Comparison of ENCODE assay signal across 1 cellular context in the genomic region with DNA sequence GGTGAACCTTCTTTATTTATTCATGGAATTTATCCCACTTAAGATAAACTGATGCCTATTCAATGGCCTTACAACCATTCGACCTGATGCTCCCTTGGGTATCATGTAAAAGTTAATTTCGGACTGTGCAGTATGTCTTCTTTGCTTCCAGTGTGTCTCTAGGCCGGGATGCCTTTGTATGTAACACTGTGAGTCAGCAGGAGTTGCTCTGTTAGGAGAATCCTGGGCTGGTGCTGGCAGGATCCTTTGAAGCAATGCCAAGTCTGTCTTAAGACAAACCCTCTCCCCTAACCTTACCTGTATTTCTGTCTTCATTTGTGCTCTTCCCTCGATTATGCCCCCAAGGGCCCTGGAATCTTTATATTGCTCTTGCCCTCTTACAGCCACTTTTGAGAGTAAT.
TF ChIP-seq lines count a peak whose summit lies in the region.

No MANE protein-coding gene starts in this region.

TF ChIP-seq in SK-N-SH treated with all-trans-retinoic acid at 6 μM for 48 hours, 23 proteins besides CTCF, POLR2A, EP300 and RAD21 (continued from another document):
- TF ChIP-seq, protein P1, sequence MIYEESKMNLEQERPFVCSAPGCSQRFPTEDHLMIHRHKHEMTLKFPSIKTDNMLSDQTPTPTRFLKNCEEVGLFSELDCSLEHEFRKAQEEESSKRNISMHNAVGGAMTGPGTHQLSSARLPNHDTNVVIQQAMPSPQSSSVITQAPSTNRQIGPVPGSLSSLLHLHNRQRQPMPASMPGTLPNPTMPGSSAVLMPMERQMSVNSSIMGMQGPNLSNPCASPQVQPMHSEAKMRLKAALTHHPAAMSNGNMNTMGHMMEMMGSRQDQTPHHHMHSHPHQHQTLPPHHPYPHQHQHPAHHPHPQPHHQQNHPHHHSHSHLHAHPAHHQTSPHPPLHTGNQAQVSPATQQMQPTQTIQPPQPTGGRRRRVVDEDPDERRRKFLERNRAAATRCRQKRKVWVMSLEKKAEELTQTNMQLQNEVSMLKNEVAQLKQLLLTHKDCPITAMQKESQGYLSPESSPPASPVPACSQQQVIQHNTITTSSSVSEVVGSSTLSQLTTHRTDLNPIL (CRISPR knock-in tag; IDR thresholded peaks at IDR 0.05; ENCODE audit: low read depth) = no peak
- TF ChIP-seq TOX (CRISPR knock-in tag; IDR thresholded peaks at IDR 0.05; ENCODE audit: borderline replicate concordance) = no peak
- TF ChIP-seq, protein P2, sequence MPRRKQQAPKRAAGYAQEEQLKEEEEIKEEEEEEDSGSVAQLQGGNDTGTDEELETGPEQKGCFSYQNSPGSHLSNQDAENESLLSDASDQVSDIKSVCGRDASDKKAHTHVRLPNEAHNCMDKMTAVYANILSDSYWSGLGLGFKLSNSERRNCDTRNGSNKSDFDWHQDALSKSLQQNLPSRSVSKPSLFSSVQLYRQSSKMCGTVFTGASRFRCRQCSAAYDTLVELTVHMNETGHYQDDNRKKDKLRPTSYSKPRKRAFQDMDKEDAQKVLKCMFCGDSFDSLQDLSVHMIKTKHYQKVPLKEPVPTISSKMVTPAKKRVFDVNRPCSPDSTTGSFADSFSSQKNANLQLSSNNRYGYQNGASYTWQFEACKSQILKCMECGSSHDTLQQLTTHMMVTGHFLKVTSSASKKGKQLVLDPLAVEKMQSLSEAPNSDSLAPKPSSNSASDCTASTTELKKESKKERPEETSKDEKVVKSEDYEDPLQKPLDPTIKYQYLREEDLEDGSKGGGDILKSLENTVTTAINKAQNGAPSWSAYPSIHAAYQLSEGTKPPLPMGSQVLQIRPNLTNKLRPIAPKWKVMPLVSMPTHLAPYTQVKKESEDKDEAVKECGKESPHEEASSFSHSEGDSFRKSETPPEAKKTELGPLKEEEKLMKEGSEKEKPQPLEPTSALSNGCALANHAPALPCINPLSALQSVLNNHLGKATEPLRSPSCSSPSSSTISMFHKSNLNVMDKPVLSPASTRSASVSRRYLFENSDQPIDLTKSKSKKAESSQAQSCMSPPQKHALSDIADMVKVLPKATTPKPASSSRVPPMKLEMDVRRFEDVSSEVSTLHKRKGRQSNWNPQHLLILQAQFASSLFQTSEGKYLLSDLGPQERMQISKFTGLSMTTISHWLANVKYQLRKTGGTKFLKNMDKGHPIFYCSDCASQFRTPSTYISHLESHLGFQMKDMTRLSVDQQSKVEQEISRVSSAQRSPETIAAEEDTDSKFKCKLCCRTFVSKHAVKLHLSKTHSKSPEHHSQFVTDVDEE (CRISPR knock-in tag; IDR thresholded peaks at IDR 0.05) = no peak
- TF ChIP-seq CSDC2 (CRISPR knock-in tag; IDR thresholded peaks at IDR 0.05) = no peak
- TF ChIP-seq ISL1 (CRISPR knock-in tag; IDR thresholded peaks at IDR 0.05) = no peak
- TF ChIP-seq RARB (CRISPR knock-in tag; IDR thresholded peaks at IDR 0.05) = no peak
- TF ChIP-seq ZFP30 (CRISPR knock-in tag; IDR thresholded peaks at IDR 0.05) = no peak
- TF ChIP-seq SNAI2 (CRISPR knock-in tag; IDR thresholded peaks at IDR 0.05) = no peak
- no peak for TF ChIP-seq ZFP3 (CRISPR knock-in tag; IDR thresholded peaks at IDR 0.05)
- no peak for TF ChIP-seq OSR1 (CRISPR knock-in tag; IDR thresholded peaks at IDR 0.05)
- no peak for TF ChIP-seq BACH2 (CRISPR knock-in tag; IDR thresholded peaks at IDR 0.05; ENCODE audit: borderline replicate concordance)
- no peak for TF ChIP-seq ZNF8 (CRISPR knock-in tag; IDR thresholded peaks at IDR 0.05)
- no peak for TF ChIP-seq PPARA (CRISPR knock-in tag; IDR thresholded peaks at IDR 0.05; ENCODE audit: borderline replicate concordance)
- TF ChIP-seq ESRRG (CRISPR knock-in tag; IDR thresholded peaks at IDR 0.05) = no peak
- TF ChIP-seq TCF4 (CRISPR knock-in tag; IDR thresholded peaks at IDR 0.05; ENCODE audit: borderline replicate concordance) = no peak
- TF ChIP-seq ZNF565 (CRISPR knock-in tag; conservative IDR thresholded peaks at IDR 0.05; ENCODE audit: low read depth) = no peak
